In the genomic region with DNA sequence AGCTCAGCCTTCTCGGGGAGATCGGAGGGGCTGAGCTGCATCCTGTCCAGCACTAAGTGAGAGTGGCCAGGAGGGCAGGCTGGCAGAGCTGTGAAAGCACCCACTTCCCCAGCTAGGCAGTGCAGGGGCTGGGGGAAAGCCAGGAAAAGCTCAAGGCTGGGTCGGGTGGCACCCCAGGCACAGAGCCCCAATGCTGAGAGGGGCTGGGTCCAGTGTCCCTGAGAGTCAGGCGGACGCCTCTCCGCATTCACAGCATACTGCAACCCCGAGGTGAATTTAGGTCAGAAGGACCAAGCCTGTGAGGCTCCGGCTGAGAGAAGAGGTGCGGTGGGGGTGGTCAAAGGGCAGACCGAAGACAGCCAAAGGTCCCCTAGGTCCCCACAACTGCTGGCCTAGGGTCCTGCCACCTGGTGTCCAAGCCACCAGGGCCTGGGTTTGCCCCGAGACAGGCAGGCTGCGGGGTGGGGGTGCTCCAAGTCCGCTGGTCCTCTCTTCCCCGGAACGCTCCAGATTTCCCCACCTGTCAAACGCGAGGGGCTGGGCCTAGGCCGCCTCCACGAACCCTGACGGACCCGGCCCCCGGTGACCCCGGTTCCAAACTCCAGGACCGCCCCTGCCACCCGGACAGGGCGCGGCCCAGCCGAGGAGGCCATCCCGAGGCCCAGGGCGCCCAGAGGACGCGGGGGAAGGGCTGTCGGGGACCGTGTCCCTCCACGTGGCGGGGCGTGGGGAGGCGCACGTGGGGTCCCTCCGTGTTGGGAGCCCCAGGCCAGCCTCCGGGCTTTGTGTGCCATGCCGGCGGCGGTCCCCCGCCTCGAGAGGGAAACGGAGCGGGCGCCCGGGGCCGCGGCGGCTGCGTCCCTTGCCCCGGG, we compare ENCODE assay signal across 8 cellular contexts. TPM values are rescaled to one million over a fixed set of nuclear protein-coding genes. Genes with fewer than 3 reads are reported as not detected.
DNase-seq lines count a peak whose midpoint lies in the region; ATAC-seq and TF ChIP-seq lines count a peak whose summit lies in the region.

No MANE protein-coding gene starts in this region.

- peaks cover 9% of the 10 kb centered on the region for H3K36me3 Mint-ChIP-seq in nephron (ENCODE audit: low read depth)

- no peaks in the 10 kb centered on the region for H3K27me3 Mint-ChIP-seq in nephron (ENCODE audit: low read depth)

- H3K4me1 ChIP-seq in esophagus (ENCODE audit: control insufficient read depth in 2 of 2, insufficient read depth in 2 of 2, low read length in 1 of 2): peaks cover 5% of the 10 kb centered on the region in 2 donors

- 1% methylated on average over 40 to 55 of the region's 55 CpGs for WGBS in esophagus, 2 donors

- H3K27me3 ChIP-seq in HL-60 (ENCODE audit: insufficient read depth, poor library complexity, severe bottlenecking): no peaks in the 10 kb centered on the region
- H3K27me3 ChIP-seq in esophagus (ENCODE audit: control insufficient read depth in 1 of 2, insufficient read depth in 2 of 2, low read length in 2 of 2): no peaks in the 10 kb centered on the region

- H3K4me3 ChIP-seq in HL-60 (replicated peaks; ENCODE audit: insufficient read depth, low read length) (peak overlapping the region; percentile 95), esophagus (ENCODE audit: low read depth in 1 of 2, low read length in 2 of 2) (peak overlapping the region; percentile 70 to 99)

- peak overlapping the region in 2 of 3 experiments; percentile 60 to 65 for H3K27ac Mint-ChIP-seq in nephron

- H3K4me3 Mint-ChIP-seq in nephron: peak overlapping the region; percentile 90 to 91 (median 91)

- H3K4me1 Mint-ChIP-seq in nephron: peaks cover 21% of the 10 kb centered on the region

- H3K27ac ChIP-seq in HL-60 (replicated peaks) (peak overlapping the region; percentile 94), esophagus (ENCODE audit: low read depth in 2 of 2, low read length in 1 of 2) (peak overlapping the region; percentile 69 to 78)

- TF ChIP-seq CTCF in HL-60 (IDR thresholded peaks at IDR 0.05; ENCODE audit: insufficient read depth, low read length): no peak
- TF ChIP-seq CTCF in nephron (IDR thresholded peaks at IDR 0.05; ENCODE audit: unreplicated experiment in 3 of 3): no peak

- peak; percentile 20 for ATAC-seq in GM19468 (IDR thresholded peaks at IDR 0.05; ENCODE audit: extremely low read depth, unreplicated experiment)

- H3K36me3 ChIP-seq in esophagus (ENCODE audit: control insufficient read depth in 2 of 2, insufficient read depth in 2 of 2, low read length in 1 of 2): no peaks in the 10 kb centered on the region

- in situ Hi-C loops in Caki2 (cut with HindIII; ENCODE audit: low pct_unique_long_range_greater_than_20kb, low sequenced_read_pairs): no loop called here

- H3K9me3 Mint-ChIP-seq in nephron: no peaks in the 10 kb centered on the region

- peak; percentile 29 for DNase-seq in Caki2 (ENCODE audit: low read depth)
- DNase-seq in HL-60 (ENCODE audit: low read depth in 1 of 2, low spot score in 1 of 2): peak in 1 of 2 experiments; percentile 31
- peak; percentile 14 to 62 for DNase-seq in activated CD4-positive, alpha-beta T cell treated with anti-CD3 and anti-CD28 coated beads for 4 hours
- no peak for DNase-seq in effector CD8-positive, alpha-beta T cell (lab: John Stamatoyannopoulos, UW)
- no peak for DNase-seq in NCI-H1436 (lab: John Stamatoyannopoulos, UW)

- H3K9me3 ChIP-seq in esophagus (ENCODE audit: control insufficient read depth in 2 of 2, insufficient read depth in 1 of 2, low read depth in 1 of 2, low read length in 1 of 2): no peaks in the 10 kb centered on the region

RNA-seq across cellular contexts. Expression of gene CAMKK2, which starts 0.5 kb away (rescaled TPM):
- total RNA-seq in Caki2 (2014; rRNA removed; shearing (Covaris generic); ENCODE audit: low replicate concordance): 28.5 and 39.4 TPM in 2 replicates
- 10 to 100 TPM in 1 of 2 donors, 1 to 10 TPM in 1; 8.5 to 10.5 TPM for polyA plus RNA-seq in esophagus

RNA-seq across cellular contexts. Expression of gene ANAPC5, which starts 56.2 kb away (rescaled TPM):
- total RNA-seq in Caki2 (2014; rRNA removed; shearing (Covaris generic); ENCODE audit: low replicate concordance): 124 and 145 TPM in 2 replicates
- polyA plus RNA-seq in esophagus: 10 to 100 TPM; 65.4 to 71.1 TPM

Comparison
In these comparisons a context has a peak if more than half of its experiments do, and no peak if none do; other contexts are left out.
1. DNase-seq: peak in Caki2 (single experiment) and activated CD4-positive, alpha-beta T cell treated with anti-CD3 and anti-CD28 coated beads for 4 hours (2 of 2); none in effector CD8-positive, alpha-beta T cell (single experiment) and NCI-H1436 (single experiment).